ENCODE assay signal across 1 cellular context in the genomic region with DNA sequence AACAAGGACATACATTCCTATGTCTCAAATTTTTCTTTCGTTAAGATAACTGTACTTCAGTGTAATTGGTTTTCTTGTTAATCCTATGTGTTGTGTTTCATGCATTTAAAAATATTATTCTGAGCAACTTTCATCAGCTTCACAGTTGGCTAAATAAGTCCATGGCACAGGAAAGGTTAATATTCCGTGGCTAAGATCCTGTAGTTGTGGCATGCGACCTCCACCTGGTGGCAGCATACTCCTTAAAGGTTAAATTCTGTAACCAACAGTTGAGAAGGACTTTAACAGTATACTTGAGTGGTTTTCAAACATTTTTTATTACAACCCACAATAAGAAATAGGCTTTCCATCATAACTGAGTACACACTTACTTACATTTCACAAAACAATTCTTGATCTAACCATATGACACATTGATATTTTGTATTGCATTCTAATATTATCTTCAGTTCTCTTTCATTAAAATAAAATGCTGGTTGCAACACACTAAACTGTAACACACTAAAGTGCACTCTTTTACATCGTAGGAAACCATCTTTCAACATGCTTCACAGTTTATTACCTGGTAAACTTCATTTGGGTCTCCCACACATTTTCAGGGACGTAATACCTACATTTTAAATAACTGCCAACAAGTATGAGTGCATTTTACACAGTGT.
TF ChIP-seq lines count a peak whose summit lies in the region.

No MANE protein-coding gene starts in this region.

TF ChIP-seq in GM23338, 12 proteins besides CTCF, POLR2A, EP300 and RAD21 (continued from another document):
- TF ChIP-seq, protein P1, sequence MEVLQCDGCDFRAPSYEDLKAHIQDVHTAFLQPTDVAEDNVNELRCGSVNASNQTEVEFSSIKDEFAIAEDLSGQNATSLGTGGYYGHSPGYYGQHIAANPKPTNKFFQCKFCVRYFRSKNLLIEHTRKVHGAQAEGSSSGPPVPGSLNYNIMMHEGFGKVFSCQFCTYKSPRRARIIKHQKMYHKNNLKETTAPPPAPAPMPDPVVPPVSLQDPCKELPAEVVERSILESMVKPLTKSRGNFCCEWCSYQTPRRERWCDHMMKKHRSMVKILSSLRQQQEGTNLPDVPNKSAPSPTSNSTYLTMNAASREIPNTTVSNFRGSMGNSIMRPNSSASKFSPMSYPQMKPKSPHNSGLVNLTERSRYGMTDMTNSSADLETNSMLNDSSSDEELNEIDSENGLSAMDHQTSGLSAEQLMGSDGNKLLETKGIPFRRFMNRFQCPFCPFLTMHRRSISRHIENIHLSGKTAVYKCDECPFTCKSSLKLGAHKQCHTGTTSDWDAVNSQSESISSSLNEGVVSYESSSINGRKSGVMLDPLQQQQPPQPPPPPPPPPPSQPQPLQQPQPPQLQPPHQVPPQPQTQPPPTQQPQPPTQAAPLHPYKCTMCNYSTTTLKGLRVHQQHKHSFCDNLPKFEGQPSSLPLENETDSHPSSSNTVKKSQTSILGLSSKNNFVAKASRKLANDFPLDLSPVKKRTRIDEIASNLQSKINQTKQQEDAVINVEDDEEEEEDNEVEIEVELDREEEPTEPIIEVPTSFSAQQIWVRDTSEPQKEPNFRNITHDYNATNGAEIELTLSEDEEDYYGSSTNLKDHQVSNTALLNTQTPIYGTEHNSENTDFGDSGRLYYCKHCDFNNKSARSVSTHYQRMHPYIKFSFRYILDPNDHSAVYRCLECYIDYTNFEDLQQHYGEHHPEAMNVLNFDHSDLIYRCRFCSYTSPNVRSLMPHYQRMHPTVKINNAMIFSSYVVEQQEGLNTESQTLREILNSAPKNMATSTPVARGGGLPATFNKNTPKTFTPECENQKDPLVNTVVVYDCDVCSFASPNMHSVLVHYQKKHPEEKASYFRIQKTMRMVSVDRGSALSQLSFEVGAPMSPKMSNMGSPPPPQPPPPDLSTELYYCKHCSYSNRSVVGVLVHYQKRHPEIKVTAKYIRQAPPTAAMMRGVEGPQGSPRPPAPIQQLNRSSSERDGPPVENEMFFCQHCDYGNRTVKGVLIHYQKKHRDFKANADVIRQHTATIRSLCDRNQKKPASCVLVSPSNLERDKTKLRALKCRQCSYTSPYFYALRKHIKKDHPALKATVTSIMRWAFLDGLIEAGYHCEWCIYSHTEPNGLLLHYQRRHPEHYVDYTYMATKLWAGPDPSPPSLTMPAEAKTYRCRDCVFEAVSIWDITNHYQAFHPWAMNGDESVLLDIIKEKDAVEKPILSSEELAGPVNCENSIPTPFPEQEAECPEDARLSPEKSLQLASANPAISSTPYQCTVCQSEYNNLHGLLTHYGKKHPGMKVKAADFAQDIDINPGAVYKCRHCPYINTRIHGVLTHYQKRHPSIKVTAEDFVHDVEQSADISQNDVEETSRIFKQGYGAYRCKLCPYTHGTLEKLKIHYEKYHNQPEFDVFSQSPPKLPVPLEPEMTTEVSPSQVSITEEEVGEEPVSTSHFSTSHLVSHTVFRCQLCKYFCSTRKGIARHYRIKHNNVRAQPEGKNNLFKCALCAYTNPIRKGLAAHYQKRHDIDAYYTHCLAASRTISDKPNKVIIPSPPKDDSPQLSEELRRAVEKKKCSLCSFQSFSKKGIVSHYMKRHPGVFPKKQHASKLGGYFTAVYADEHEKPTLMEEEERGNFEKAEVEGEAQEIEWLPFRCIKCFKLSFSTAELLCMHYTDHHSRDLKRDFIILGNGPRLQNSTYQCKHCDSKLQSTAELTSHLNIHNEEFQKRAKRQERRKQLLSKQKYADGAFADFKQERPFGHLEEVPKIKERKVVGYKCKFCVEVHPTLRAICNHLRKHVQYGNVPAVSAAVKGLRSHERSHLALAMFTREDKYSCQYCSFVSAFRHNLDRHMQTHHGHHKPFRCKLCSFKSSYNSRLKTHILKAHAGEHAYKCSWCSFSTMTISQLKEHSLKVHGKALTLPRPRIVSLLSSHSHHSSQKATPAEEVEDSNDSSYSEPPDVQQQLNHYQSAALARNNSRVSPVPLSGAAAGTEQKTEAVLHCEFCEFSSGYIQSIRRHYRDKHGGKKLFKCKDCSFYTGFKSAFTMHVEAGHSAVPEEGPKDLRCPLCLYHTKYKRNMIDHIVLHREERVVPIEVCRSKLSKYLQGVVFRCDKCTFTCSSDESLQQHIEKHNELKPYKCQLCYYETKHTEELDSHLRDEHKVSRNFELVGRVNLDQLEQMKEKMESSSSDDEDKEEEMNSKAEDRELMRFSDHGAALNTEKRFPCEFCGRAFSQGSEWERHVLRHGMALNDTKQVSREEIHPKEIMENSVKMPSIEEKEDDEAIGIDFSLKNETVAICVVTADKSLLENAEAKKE (CRISPR knock-in tag; IDR thresholded peaks at IDR 0.05) = no peak
- TF ChIP-seq ZNF331 (CRISPR knock-in tag; IDR thresholded peaks at IDR 0.05; ENCODE audit: low read depth) = no peak
